8 cellular contexts compared by ENCODE assay signal in genomic region chr2:240232961-240233890, GRCh38.
DNase-seq lines count a peak whose midpoint lies in the region; ATAC-seq and TF ChIP-seq lines count a peak whose summit lies in the region.

No MANE protein-coding gene starts in this region.

- H3K9me3 ChIP-seq in effector memory CD4-positive, alpha-beta T cell (ENCODE audit: control insufficient read depth, low read length), result no peaks in the 10 kb centered on the region
- H3K9me3 ChIP-seq in lower lobe of right lung, result no peaks in the 10 kb centered on the region

- peak overlapping the region; percentile 45 for H3K4me3 ChIP-seq in effector memory CD4-positive, alpha-beta T cell (ENCODE audit: insufficient read depth, low read depth, low read length, poor library complexity, severe bottlenecking)
- H3K4me3 ChIP-seq in lower lobe of right lung, result peak overlapping the region; percentile 46

- DNase-seq in NCI-H1436 (lab: John Stamatoyannopoulos, UW), result peak; percentile 59
- no peak for DNase-seq in NCI-H1436 treated with DMSO at 0.1 percent for 48 hours (lab: John Stamatoyannopoulos, UW)
- DNase-seq in NCI-H69 (lab: John Stamatoyannopoulos, UW), result peak; percentile 48
- DNase-seq in activated CD8-positive, alpha-beta memory T cell treated with anti-CD3 and anti-CD28 coated beads for 24 hours, result peak; percentile 86
- DNase-seq in effector memory CD4-positive, alpha-beta T cell, result peak; percentile 44 to 54 (median 54)
- peak; percentile 91 for DNase-seq in lower lobe of right lung
- peak; percentile 45 to 78 (median 65) for DNase-seq in stimulated activated CD4-positive, alpha-beta T cell treated with anti-CD3 and anti-CD28 coated beads, TNF-alpha, amount 100 ng/mL, for 24 hours (ENCODE audit: low read depth in 3 of 3)

- intact Hi-C loops in lower lobe of right lung (cut with DNase I), result no loop called here

- peaks cover 15% of the 10 kb centered on the region for H3K4me1 ChIP-seq in effector memory CD4-positive, alpha-beta T cell (ENCODE audit: control insufficient read depth, insufficient read depth, low read length, poor library complexity, severe bottlenecking)
- peaks cover 20% of the 10 kb centered on the region for H3K4me1 ChIP-seq in lower lobe of right lung

- no peaks in the 10 kb centered on the region for H3K27me3 ChIP-seq in effector memory CD4-positive, alpha-beta T cell (replicated peaks; ENCODE audit: control insufficient read depth, insufficient read depth, low read length, poor library complexity, severe bottlenecking)
- H3K27me3 ChIP-seq in lower lobe of right lung (ENCODE audit: low read depth), result no peaks in the 10 kb centered on the region

- peak; percentile 91 to 93 for ATAC-seq in lower lobe of right lung
- no peak for ATAC-seq in HG03108 (IDR thresholded peaks at IDR 0.05; ENCODE audit: unreplicated experiment)

- peak; percentile 89 for TF ChIP-seq CTCF in lower lobe of right lung (IDR thresholded peaks at IDR 0.05)

- no peaks in the 10 kb centered on the region for H3K36me3 ChIP-seq in effector memory CD4-positive, alpha-beta T cell (ENCODE audit: control insufficient read depth, insufficient read depth, low read length)
- H3K36me3 ChIP-seq in lower lobe of right lung, result no peaks in the 10 kb centered on the region

- H3K27ac ChIP-seq in effector memory CD4-positive, alpha-beta T cell (ENCODE audit: insufficient read depth, low read length, poor library complexity, severe bottlenecking), result no peak overlapping the region
- no peak overlapping the region for H3K27ac ChIP-seq in lower lobe of right lung
